Comparison of ENCODE assay signal across 23 cellular contexts in the genomic region with DNA sequence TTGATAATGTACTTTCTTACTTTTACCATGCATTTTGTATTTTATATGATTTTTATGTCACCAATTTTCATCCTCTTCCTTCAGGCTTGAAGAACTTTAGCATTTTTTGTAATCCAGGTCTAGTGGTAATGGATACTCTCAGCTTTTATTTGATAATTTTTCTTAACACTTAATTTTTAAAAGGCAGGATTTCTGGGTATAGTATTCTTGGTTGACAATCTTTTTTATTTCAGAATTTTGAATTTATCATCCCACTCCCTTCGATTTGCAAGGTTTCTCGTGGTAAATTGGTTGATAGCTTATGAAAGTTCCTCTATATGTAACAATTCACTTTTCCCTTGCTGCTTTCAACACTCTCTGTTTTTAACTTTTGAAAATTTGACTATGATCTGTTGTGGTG.
"Had no signal": no experiment of that assay in that cellular context is flagged by ENCODE, and none has a peak within 500 bp of the region (broad histone marks: within the 10 kb centered on the region; RNA-seq: fewer than 3 reads in every experiment).

No MANE protein-coding gene starts in this region.

- H3K9me3 ChIP-seq: colonic mucosa, gastrocnemius medialis had no signal

- DNase-seq: colonic mucosa; cortex of kidney; dermis blood vessel endothelial cell; dorsolateral prefrontal cortex; effector CD4-positive, alpha-beta T cell; effector CD8-positive, alpha-beta T cell; effector memory CD4-positive, alpha-beta T cell; effector memory CD8-positive, alpha-beta T cell; endodermal cell; erythroblast; esophagus squamous epithelium; foreskin fibroblast; foreskin keratinocyte; foreskin melanocyte; gastrocnemius medialis; glutamatergic neuron; head of caudate nucleus; heart left ventricle; heart right ventricle had no signal

- H3K27ac ChIP-seq: colonic mucosa, coronary artery, dorsolateral prefrontal cortex, epithelial cell of prostate, esophagus muscularis mucosa, esophagus squamous epithelium, foreskin keratinocyte, gastrocnemius medialis, gastroesophageal sphincter, heart left ventricle, heart right ventricle had no signal

- H3K4me3 ChIP-seq: colonic mucosa, coronary artery, dorsolateral prefrontal cortex, esophagus muscularis mucosa, esophagus squamous epithelium, gastrocnemius medialis, gastroesophageal sphincter, heart left ventricle, heart right ventricle had no signal

- H3K4me1 ChIP-seq: colonic mucosa, esophagus muscularis mucosa, esophagus squamous epithelium, foreskin keratinocyte, gastrocnemius medialis, gastroesophageal sphincter, heart left ventricle, heart right ventricle had no signal

- H3K36me3 ChIP-seq: colonic mucosa, esophagus muscularis mucosa, esophagus squamous epithelium, gastrocnemius medialis, gastroesophageal sphincter, heart left ventricle, heart right ventricle had no signal
